ENCODE assay signal across 7 cellular contexts in genomic region chr14:64502476-64503183, GRCh38. TPM values are rescaled to one million over a fixed set of nuclear protein-coding genes. Genes with fewer than 3 reads are reported as not detected.
A peak's percentile ranks its signal among the peaks of the same experiment; 100 is the strongest.
DNase-seq lines count a peak whose midpoint lies in the region; ATAC-seq lines count a peak whose summit lies in the region.

No MANE protein-coding gene starts in this region.

- H3K9me3 ChIP-seq in GM23248 (ENCODE audit: low read depth) (no peaks in the 10 kb centered on the region), NT2/D1 (ENCODE audit: insufficient read depth, low read length) (no peaks in the 10 kb centered on the region), iPS-18a (ENCODE audit: control insufficient read depth, low read depth, low read length) (no peaks in the 10 kb centered on the region)

- WGBS in GM23248 (ENCODE audit: low coverage in 1 of 2, low lambda C conversion rate in 2 of 2, missing lambda C conversion rate in 2 of 2), 2 experiments = 18 to 20% methylated on average over 15 of the region's 15 CpGs
- 23 to 28% (median 28%) methylated on average over 15 of the region's 15 CpGs for WGBS in adipose tissue, 3 donors

- H3K4me1 ChIP-seq in GM23248 (ENCODE audit: insufficient read depth) = peaks cover 49% of the 10 kb centered on the region
- no peaks in the 10 kb centered on the region for H3K4me1 ChIP-seq in NT2/D1 (ENCODE audit: insufficient read depth, insufficient read length)
- H3K4me1 ChIP-seq in iPS-18a (ENCODE audit: control insufficient read depth, low read depth, low read length) = peaks cover 4% of the 10 kb centered on the region

- H3K4me2 ChIP-seq in GM23248 (ENCODE audit: unreplicated experiment) = peak overlapping the region; percentile 97

- H3K79me2 ChIP-seq in GM23248 (ENCODE audit: insufficient read depth) = peaks cover 78% of the 10 kb centered on the region

- H3K36me3 ChIP-seq in GM23248 (ENCODE audit: low read depth) (0 out of 2 replicates have a peak, but pooled peaks cover 2% of the 10 kb centered on the region), NT2/D1 (ENCODE audit: insufficient read depth, insufficient read length, low read length) (peaks cover 11% of the 10 kb centered on the region), iPS-18a (ENCODE audit: control insufficient read depth, low read depth, low read length) (peaks cover 4% of the 10 kb centered on the region)

- H3K9ac ChIP-seq in GM23248 (peak overlapping the region; percentile 99), NT2/D1 (ENCODE audit: insufficient read length, low read depth) (peak overlapping the region; percentile 95), iPS-18a (ENCODE audit: low read length) (peak overlapping the region; percentile 97)

- in situ Hi-C loops in GM23248 (cut with MboI) = no loop called here

- H3K27me3 ChIP-seq in GM23248 (replicated peaks; ENCODE audit: insufficient read depth) (no peaks in the 10 kb centered on the region), NT2/D1 (ENCODE audit: insufficient read depth, insufficient read length) (no peaks in the 10 kb centered on the region), iPS-18a (ENCODE audit: control insufficient read depth, insufficient read depth, low read length) (no peaks in the 10 kb centered on the region)

- DNase-seq in GM23248 = no peak
- DNase-seq in NT2/D1 (ENCODE audit: low read depth, low spot score) = no peak
- peak; percentile 31 to 32 for DNase-seq in stimulated activated CD4-positive, alpha-beta T cell treated with anti-CD3 and anti-CD28 coated beads, Interleukin-2, amount 100 ng/mL, for 24 hours

- peak overlapping the region; percentile 77 for H2AFZ ChIP-seq in GM23248

- H3K4me3 ChIP-seq in GM23248 (peak overlapping the region; percentile 91), NT2/D1 (ENCODE audit: insufficient read length, low read depth) (peak overlapping the region; percentile 85), iPS-18a (ENCODE audit: low read length) (peak overlapping the region; percentile 97)

- H3K9me2 ChIP-seq in GM23248 (ENCODE audit: insufficient read depth) = no peaks in the 10 kb centered on the region

- ATAC-seq in HG03439 (IDR thresholded peaks at IDR 0.05; ENCODE audit: unreplicated experiment) (no peak), HG02938 (IDR thresholded peaks at IDR 0.05; ENCODE audit: unreplicated experiment) (no peak)

- H4K20me1 ChIP-seq in GM23248 (ENCODE audit: insufficient read depth) = peaks cover 12% of the 10 kb centered on the region; the same call in 1 of the 2 replicates

- peaks cover 46% of the 10 kb centered on the region for H3F3A ChIP-seq in GM23248 (ENCODE audit: insufficient read depth)

- H3K27ac ChIP-seq in GM23248 (peak overlapping the region; percentile 99), adipose tissue (ENCODE audit: low read depth, low read length) (peak overlapping the region; percentile 92), iPS-18a (ENCODE audit: low read length) (no peak overlapping the region)

RNA-seq across cellular contexts. Expression of gene ZBTB25, which starts 1.0 kb away (rescaled TPM):
- 3.6 and 7.0 TPM in 2 replicates for total RNA-seq in GM23248 (2014; rRNA removed; shearing (Covaris generic))
- polyA plus RNA-seq in GM23248 (2016; fragmentation: Nextera tagmentation; extraction: Ambion mirVana) = 8.0 and 12.5 TPM in 2 replicates
- 1 to 10 TPM; 2.6 to 4.0 (median 3.8) TPM for polyA plus RNA-seq in adipose tissue

RNA-seq across cellular contexts. Expression of gene ZBTB1, which starts 1.9 kb away (rescaled TPM):
- total RNA-seq in GM23248 (2014; rRNA removed; shearing (Covaris generic)) = 46.9 and 60.0 TPM in 2 replicates
- polyA plus RNA-seq in GM23248 (2016; fragmentation: Nextera tagmentation; extraction: Ambion mirVana) (37.5 and 39.1 TPM in 2 replicates), adipose tissue (10 to 100 TPM in 2 of 3 donors, 1 to 10 TPM in 1; 7.8 to 21.0 (median 19.3) TPM)

RNA-seq across cellular contexts. Expression of gene AKAP5, which starts 37.3 kb away (rescaled TPM):
- 0.22 and 0.89 TPM in 2 replicates for total RNA-seq in GM23248 (2014; rRNA removed; shearing (Covaris generic))
- polyA plus RNA-seq in GM23248 (2016; fragmentation: Nextera tagmentation; extraction: Ambion mirVana) (0.08 and 0.19 TPM in 2 replicates), adipose tissue (under 1 TPM; 0.06 to 0.16 (median 0.11) TPM)

RNA-seq across cellular contexts. Expression of gene HSPA2, which starts 37.9 kb away (rescaled TPM):
- 28.1 and 28.9 TPM in 2 replicates for total RNA-seq in GM23248 (2014; rRNA removed; shearing (Covaris generic))
- 29.3 and 31.4 TPM in 2 replicates for polyA plus RNA-seq in GM23248 (2016; fragmentation: Nextera tagmentation; extraction: Ambion mirVana)
- polyA plus RNA-seq in adipose tissue = 1 to 10 TPM; 2.9 to 7.3 (median 6.0) TPM

RNA-seq across cellular contexts. Expression of gene PPP1R36, which starts 47.1 kb away (rescaled TPM):
- 1.6 TPM in 1 of 2 replicates, not detected in the other for total RNA-seq in GM23248 (2014; rRNA removed; shearing (Covaris generic))
- 1.8 and 2.0 TPM in 2 replicates for polyA plus RNA-seq in GM23248 (2016; fragmentation: Nextera tagmentation; extraction: Ambion mirVana)
- 1 to 10 TPM in 2 of 3 donors, under 1 TPM in 1; 0.89 to 7.9 (median 1.0) TPM for polyA plus RNA-seq in adipose tissue

Comparison
In these comparisons a context has a peak if more than half of its experiments do, and no peak if none do; other contexts are left out.
1. DNase-seq: peak in stimulated activated CD4-positive, alpha-beta T cell treated with anti-CD3 and anti-CD28 coated beads, Interleukin-2, amount 100 ng/mL, for 24 hours (2 of 2); none in GM23248 (single experiment) and NT2/D1 (single experiment).
2. Peak in every context shown above with its lines, with median percentiles within 50 percentile points of each other: H3K4me3 ChIP-seq and H3K9ac ChIP-seq.